In genomic region chr6:3742426-3743344, GRCh38 we compare ENCODE assay signal across 1 cellular context.
TF ChIP-seq lines count a peak whose summit lies in the region.

No MANE protein-coding gene starts in this region.

TF ChIP-seq in HepG2, 621 proteins besides CTCF, POLR2A, EP300 and RAD21 (continued from another document):
- TF ChIP-seq KDM2A (CRISPR knock-in tag; IDR thresholded peaks at IDR 0.05; ENCODE audit: borderline replicate concordance, low read depth), result peak; percentile 93
- no peak for TF ChIP-seq ZNF354B (CRISPR knock-in tag; IDR thresholded peaks at IDR 0.05)
- no peak for TF ChIP-seq RERE (CRISPR knock-in tag; IDR thresholded peaks at IDR 0.05; ENCODE audit: low read depth)
- TF ChIP-seq FOXJ3 (CRISPR knock-in tag; IDR thresholded peaks at IDR 0.05; ENCODE audit: borderline replicate concordance), result peak; percentile 24; the same call in 1 of the 2 replicates
- TF ChIP-seq FOXP1 (IDR thresholded peaks at IDR 0.05), result no peak
- no peak for TF ChIP-seq FOXP1 (CRISPR knock-in tag; IDR thresholded peaks at IDR 0.05)
- TF ChIP-seq ZNF205 (CRISPR knock-in tag; IDR thresholded peaks at IDR 0.05), result peak; percentile 96
- TF ChIP-seq U2AF1 (optimal IDR thresholded peaks at IDR 0.05; ENCODE audit: low read depth, low read length), result no peak
- TF ChIP-seq HOXA5 (CRISPR knock-in tag; IDR thresholded peaks at IDR 0.05), result peak; percentile 62; the same call in 1 of the 2 replicates
- TF ChIP-seq CEBPZ (IDR thresholded peaks at IDR 0.05; ENCODE audit: low read length), result no peak
- TF ChIP-seq ZNF839 (CRISPR knock-in tag; IDR thresholded peaks at IDR 0.05; ENCODE audit: borderline replicate concordance), result no peak
- TF ChIP-seq KLF11 (CRISPR knock-in tag; IDR thresholded peaks at IDR 0.05), result peak; percentile 73
- TF ChIP-seq SUZ12 (IDR thresholded peaks at IDR 0.05; ENCODE audit: low read depth, low read length), result no peak
- TF ChIP-seq TRIM24 (CRISPR knock-in tag; IDR thresholded peaks at IDR 0.05), result no peak
- TF ChIP-seq ZNF883 (CRISPR knock-in tag; IDR thresholded peaks at IDR 0.05; ENCODE audit: not compliant biosample characterization), result no peak
- TF ChIP-seq BCL6 (CRISPR knock-in tag; IDR thresholded peaks at IDR 0.05), result peak; percentile 46
- peak; percentile 77 for TF ChIP-seq HDAC1 (CRISPR knock-in tag; IDR thresholded peaks at IDR 0.05)
- TF ChIP-seq ZNF138 (CRISPR knock-in tag; IDR thresholded peaks at IDR 0.05; ENCODE audit: low read depth), result no peak; the same call in 1 of the 2 replicates
